In genomic region chr17:80682372-80682771, GRCh38 we compare ENCODE assay signal across 16 cellular contexts.
DNase-seq lines count a peak whose midpoint lies in the region; ATAC-seq and TF ChIP-seq lines count a peak whose summit lies in the region.
"Had no signal": no experiment of that assay in that cellular context is flagged by ENCODE, and none has a peak within 500 bp of the region (broad histone marks: within the 10 kb centered on the region; RNA-seq: fewer than 3 reads in every experiment).

No MANE protein-coding gene starts in this region.

- H3K9me3 ChIP-seq in body of pancreas (no peaks in the 10 kb centered on the region), esophagus muscularis mucosa (no peaks in the 10 kb centered on the region), heart right ventricle (no peaks in the 10 kb centered on the region)

- POLR2A ChIA-PET in naive thymus-derived CD8-positive, alpha-beta T cell (lab: Charles Lee) = interaction anchor here (1.2 kb wide), 1 partner anchor 14 kb away, joined by 4 read pairs; no protein-coding TSS in a partner anchor

- H3K4me1 ChIP-seq in body of pancreas = no peaks in the 10 kb centered on the region
- peaks cover 0 to 3% (median 0%) of the 10 kb centered on the region in 4 donors for H3K4me1 ChIP-seq in esophagus muscularis mucosa
- peaks cover 0 to 17% (median 0%) of the 10 kb centered on the region in 9 donors for H3K4me1 ChIP-seq in heart right ventricle

- CTCF ChIA-PET in activated naive CD4-positive, alpha-beta T cell treated with anti-CD3 and anti-CD28 coated beads for 36 hours (lab: Charles Lee) = interaction anchor here (0.7 kb wide), 1 partner anchor 195 kb away, joined by 3 read pairs; no protein-coding TSS in a partner anchor

- peak overlapping the region; percentile 72 for H3K27ac Mint-ChIP-seq in activated naive CD4-positive, alpha-beta T cell treated with anti-CD3 and anti-CD28 coated beads, Interleukin-2, amount 50 U/mL, for 24 hours
- H3K27ac Mint-ChIP-seq in activated naive CD4-positive, alpha-beta T cell treated with anti-CD3 and anti-CD28 coated beads for 36 hours = no peak overlapping the region
- peak overlapping the region in 6 of 10 donors; percentile 0 to 78 (median 34) for H3K27ac Mint-ChIP-seq in naive thymus-derived CD8-positive, alpha-beta T cell
- H3K27ac Mint-ChIP-seq: HFFc6 had no signal

- H3K36me3 ChIP-seq in body of pancreas (replicated peaks in 1 of 2; ENCODE audit: insufficient read depth in 1 of 2, low read depth in 2 of 2) (no peaks in the 10 kb centered on the region), esophagus muscularis mucosa (peaks cover 0 to 4% (median 0%) of the 10 kb centered on the region in 4 donors), heart right ventricle (peaks cover 0 to 4% (median 0%) of the 10 kb centered on the region in 9 donors)

- H3K9me3 Mint-ChIP-seq in activated naive CD4-positive, alpha-beta T cell treated with anti-CD3 and anti-CD28 coated beads, Interleukin-2, amount 50 U/mL, for 24 hours = no peaks in the 10 kb centered on the region
- no peaks in the 10 kb centered on the region for H3K9me3 Mint-ChIP-seq in activated naive CD4-positive, alpha-beta T cell treated with anti-CD3 and anti-CD28 coated beads for 36 hours
- no peaks in the 10 kb centered on the region for H3K9me3 Mint-ChIP-seq in naive thymus-derived CD8-positive, alpha-beta T cell
- H3K9me3 Mint-ChIP-seq: HFFc6 had no signal

- no peak overlapping the region for H3K4me3 Mint-ChIP-seq in activated naive CD4-positive, alpha-beta T cell treated with anti-CD3 and anti-CD28 coated beads, Interleukin-2, amount 50 U/mL, for 24 hours
- H3K4me3 Mint-ChIP-seq in activated naive CD4-positive, alpha-beta T cell treated with anti-CD3 and anti-CD28 coated beads for 36 hours = no peak overlapping the region
- no peak overlapping the region for H3K4me3 Mint-ChIP-seq in naive thymus-derived CD8-positive, alpha-beta T cell
- H3K4me3 Mint-ChIP-seq: HFFc6 had no signal

- DNase-seq in activated naive CD4-positive, alpha-beta T cell treated with anti-CD3 and anti-CD28 coated beads for 36 hours = no peak
- DNase-seq in RPMI7951 (ENCODE audit: low read depth) (peak; percentile 8), body of pancreas (no peak), esophagus muscularis mucosa (ENCODE audit: extremely low spot score) (no peak), heart right ventricle (no peak), COLO668 (lab: John Stamatoyannopoulos, UW; ENCODE audit: unreplicated experiment) (no peak)
- no peak for DNase-seq in naive thymus-derived CD8-positive, alpha-beta T cell
- DNase-seq: ACHN, AML-193, HFFc6, NCI-H1105 treated with DMSO at 0.1 percent for 48 hours, NCI-H1694 treated with DMSO at 0.1 percent for 48 hours, NCI-H2107, NCI-H526 treated with DMSO at 0.1 percent for 48 hours, SHP77 treated with DMSO at 0.1 percent for 48 hours had no signal

- 86 to 92% methylated on average over 6 of the region's 6 CpGs for WGBS in body of pancreas, 2 donors
- WGBS in esophagus muscularis mucosa = 94% methylated on average over 6 of the region's 6 CpGs
- 92 to 98% methylated on average over 6 of the region's 6 CpGs for whole genome bisulfite sequencing in heart right ventricle, 2 donors

- TF ChIP-seq CTCF in body of pancreas (IDR thresholded peaks at IDR 0.05) = no peak
- no peak for TF ChIP-seq CTCF in esophagus muscularis mucosa (IDR thresholded peaks at IDR 0.05)
- TF ChIP-seq CTCF in heart right ventricle (IDR thresholded peaks at IDR 0.05) = no peak

- H3K27ac ChIP-seq in body of pancreas = no peak overlapping the region
- H3K27ac ChIP-seq in esophagus muscularis mucosa (replicated peaks in 1 of 4) = no peak overlapping the region
- no peak overlapping the region for H3K27ac ChIP-seq in heart right ventricle

- H3K27me3 Mint-ChIP-seq in activated naive CD4-positive, alpha-beta T cell treated with anti-CD3 and anti-CD28 coated beads, Interleukin-2, amount 50 U/mL, for 24 hours = no peaks in the 10 kb centered on the region
- no peaks in the 10 kb centered on the region for H3K27me3 Mint-ChIP-seq in activated naive CD4-positive, alpha-beta T cell treated with anti-CD3 and anti-CD28 coated beads for 36 hours (ENCODE audit: low read depth)
- no peaks in the 10 kb centered on the region for H3K27me3 Mint-ChIP-seq in naive thymus-derived CD8-positive, alpha-beta T cell

- intact Hi-C loops in activated naive CD4-positive, alpha-beta T cell treated with anti-CD3 and anti-CD28 coated beads for 36 hours (cut with micrococcal nuclease) = no loop called here
- intact Hi-C loops in body of pancreas (cut with DNase I) = no loop called here
- intact Hi-C loops in esophagus muscularis mucosa (cut with DNase I) = no loop called here
- intact Hi-C loops in heart right ventricle (cut with DNase I) = no loop called here

- TF ChIP-seq POLR2A in body of pancreas (IDR thresholded peaks at IDR 0.05) (no peak), esophagus muscularis mucosa (IDR thresholded peaks at IDR 0.05; ENCODE audit: low read depth) (no peak)

- peak; percentile 27 for ATAC-seq in body of pancreas
- no peak for ATAC-seq in naive thymus-derived CD8-positive, alpha-beta T cell
- ATAC-seq in heart right ventricle = no peak

- TF ChIP-seq EP300 in esophagus muscularis mucosa (IDR thresholded peaks at IDR 0.05) = no peak

- H3K4me3 ChIP-seq in body of pancreas (no peak overlapping the region), esophagus muscularis mucosa (no peak overlapping the region), heart right ventricle (no peak overlapping the region)

- H3K27me3 ChIP-seq in body of pancreas = no peaks in the 10 kb centered on the region
- no peaks in the 10 kb centered on the region for H3K27me3 ChIP-seq in esophagus muscularis mucosa
- H3K27me3 ChIP-seq in heart right ventricle = no peaks in the 10 kb centered on the region

- peaks cover 56% of the 10 kb centered on the region for H3K4me1 Mint-ChIP-seq in activated naive CD4-positive, alpha-beta T cell treated with anti-CD3 and anti-CD28 coated beads, Interleukin-2, amount 50 U/mL, for 24 hours
- peaks cover 33% of the 10 kb centered on the region for H3K4me1 Mint-ChIP-seq in activated naive CD4-positive, alpha-beta T cell treated with anti-CD3 and anti-CD28 coated beads for 36 hours (ENCODE audit: low read depth)
- H3K4me1 Mint-ChIP-seq in naive thymus-derived CD8-positive, alpha-beta T cell = peaks cover 32 to 49% (median 41%) of the 10 kb centered on the region in 4 donors

- H3K36me3 Mint-ChIP-seq in activated naive CD4-positive, alpha-beta T cell treated with anti-CD3 and anti-CD28 coated beads, Interleukin-2, amount 50 U/mL, for 24 hours = peaks cover 21% of the 10 kb centered on the region
- peaks cover 7% of the 10 kb centered on the region for H3K36me3 Mint-ChIP-seq in activated naive CD4-positive, alpha-beta T cell treated with anti-CD3 and anti-CD28 coated beads for 36 hours (ENCODE audit: low read depth)
- peaks cover 0 to 12% (median 10%) of the 10 kb centered on the region in 3 donors for H3K36me3 Mint-ChIP-seq in naive thymus-derived CD8-positive, alpha-beta T cell
